12 cellular contexts compared by ENCODE assay signal in genomic region chr5:35117960-35118359, GRCh38.
DNase-seq lines count a peak whose midpoint lies in the region; FAIRE-seq and TF ChIP-seq lines count a peak whose summit lies in the region.
"Had no signal": no experiment of that assay in that cellular context is flagged by ENCODE, and none has a peak within 500 bp of the region (broad histone marks: within the 10 kb centered on the region; RNA-seq: fewer than 3 reads in every experiment).

No MANE protein-coding gene starts in this region.

- FAIRE-seq in H54 (lab: Jason Lieb, UNC): peak; percentile 78

- DNase-seq in EH (ENCODE audit: low read depth) (peak; percentile 81), H54 (ENCODE audit: insufficient read length, low spot score) (peak; percentile 40), NCI-H226 (peak; percentile 72), glomerular visceral epithelial cell (ENCODE audit: extremely low spot score) (peak; percentile 44), superior temporal gyrus (ENCODE audit: extremely low spot score) (no peak)
- DNase-seq in activated CD8-positive, alpha-beta memory T cell treated with anti-CD3 and anti-CD28 coated beads for 24 hours: no peak
- no peak for DNase-seq in central memory CD4-positive, alpha-beta T cell
- DNase-seq in stimulated activated naive CD4-positive, alpha-beta T cell (lab: John Stamatoyannopoulos, UW): no peak
- DNase-seq: activated CD8-positive, alpha-beta T cell treated with anti-CD3 and anti-CD28 coated beads, Interleukin-2, amount 10 ng/mL, durations not matched to agents 7 days and 5 days; Karpas-422; lower lobe of right lung; NCI-H526 had no signal

- no peak for TF ChIP-seq POLR2A in H54 (IDR thresholded peaks at IDR 0.05; ENCODE audit: low read depth, low read length)

Comparison
In these comparisons a context has a peak if more than half of its experiments do, and no peak if none do; other contexts are left out.
1. DNase-seq: peak in EH (single experiment), H54 (single experiment), NCI-H226 (single experiment) and glomerular visceral epithelial cell (single experiment); none in superior temporal gyrus (single experiment), activated CD8-positive, alpha-beta memory T cell treated with anti-CD3 and anti-CD28 coated beads for 24 hours (single experiment), central memory CD4-positive, alpha-beta T cell (single experiment) and stimulated activated naive CD4-positive, alpha-beta T cell (0 of 6).